ENCODE assay signal across 12 cellular contexts in the genomic region with DNA sequence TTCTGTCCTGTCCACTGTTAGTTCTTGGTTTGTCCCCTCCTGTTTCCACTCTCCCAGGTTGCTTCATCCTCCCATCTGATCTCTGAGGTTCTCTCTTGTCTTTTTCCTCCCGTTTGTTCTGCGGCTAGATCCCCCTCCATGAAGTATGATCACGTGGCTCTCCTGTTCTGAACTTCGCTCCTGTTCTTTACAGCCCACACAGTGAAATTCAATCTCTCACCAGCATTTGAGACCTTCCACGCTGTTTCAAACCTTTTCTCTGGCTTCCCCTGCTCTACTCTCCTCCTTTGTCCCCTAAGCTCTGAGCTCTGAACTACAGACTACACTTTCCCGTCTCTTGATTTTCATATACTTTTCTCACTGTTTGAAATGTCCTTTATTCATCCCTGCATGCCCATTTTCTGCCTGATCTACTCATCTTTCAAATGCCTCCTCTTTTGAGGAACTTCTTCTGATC.
DNase-seq lines count a peak whose midpoint lies in the region; ATAC-seq, FAIRE-seq and TF ChIP-seq lines count a peak whose summit lies in the region.
"Had no signal": no experiment of that assay in that cellular context is flagged by ENCODE, and none has a peak within 500 bp of the region (broad histone marks: within the 10 kb centered on the region; RNA-seq: fewer than 3 reads in every experiment).

No MANE protein-coding gene starts in this region.

- no peaks in the 10 kb centered on the region for H3K36me3 ChIP-seq in ACC112 (ENCODE audit: insufficient read depth, low read length)
- H3K36me3 ChIP-seq in Loucy (ENCODE audit: insufficient read depth, low read length) = no peaks in the 10 kb centered on the region
- no peaks in the 10 kb centered on the region for H3K36me3 ChIP-seq in bronchial epithelial cell (ENCODE audit: control insufficient read depth, insufficient read depth, low read length)
- no peaks in the 10 kb centered on the region for H3K36me3 ChIP-seq in thyroid gland

- H3K27ac Mint-ChIP-seq in mesothelial cell of epicardium = peak overlapping the region; percentile 65
- H3K27ac Mint-ChIP-seq: naive B cell; T-helper 1 cell treated with Interleukin-12 subunit alpha and Interleukin-12 subunit beta and Interleukin-4 antibody, amounts not matched to agents 30 μg/mL and 1 μg/mL, for 36 hours had no signal

- no peak for TF ChIP-seq CTCF in Loucy (conservative IDR thresholded peaks at IDR 0.05; ENCODE audit: low read length)
- TF ChIP-seq CTCF in bronchial epithelial cell (IDR thresholded peaks at IDR 0.05; ENCODE audit: insufficient read depth, low read length, severe bottlenecking) = no peak
- TF ChIP-seq CTCF in mesothelial cell of epicardium (IDR thresholded peaks at IDR 0.05; ENCODE audit: unreplicated experiment) = no peak
- no peak for TF ChIP-seq CTCF in thyroid gland (IDR thresholded peaks at IDR 0.05)

- peaks cover 36% of the 10 kb centered on the region for H3K4me1 Mint-ChIP-seq in mesothelial cell of epicardium
- H3K4me1 Mint-ChIP-seq: naive B cell had no signal

- no peak overlapping the region for H3K9ac ChIP-seq in Loucy (ENCODE audit: low read depth, low read length, poor library complexity, severe bottlenecking)

- no peak for ATAC-seq in Right ventricle myocardium superior (ENCODE audit: poor library complexity)

- no peaks in the 10 kb centered on the region for H3K36me3 Mint-ChIP-seq in mesothelial cell of epicardium
- H3K36me3 Mint-ChIP-seq: naive B cell had no signal

- H3K27me3 ChIP-seq in ACC112 (ENCODE audit: insufficient read depth, low read length) (no peaks in the 10 kb centered on the region), Loucy (ENCODE audit: insufficient read depth, low read length, poor library complexity, severe bottlenecking) (no peaks in the 10 kb centered on the region), bronchial epithelial cell (ENCODE audit: control insufficient read depth, insufficient read depth, low read length) (no peaks in the 10 kb centered on the region), thyroid gland (no peaks in the 10 kb centered on the region)

- no peak for TF ChIP-seq POLR2A in thyroid gland (IDR thresholded peaks at IDR 0.05)

- H3K79me2 ChIP-seq in ACC112 (ENCODE audit: control insufficient read depth, insufficient read depth, low read length, unreplicated experiment) = no peaks in the 10 kb centered on the region
- H3K79me2 ChIP-seq in Loucy (ENCODE audit: insufficient read depth, low read length) = no peaks in the 10 kb centered on the region

- WGBS in thyroid gland, 2 donors = 41 to 49% methylated on average over 6 of the region's 6 CpGs

- H2AFZ ChIP-seq in ACC112 (ENCODE audit: low read length, unreplicated experiment) (peak overlapping the region; percentile 59), Loucy (ENCODE audit: low read length) (0 out of 2 replicates have a peak overlapping the region, but pooled peaks have one; percentile 53)

- H3F3A ChIP-seq in Loucy (ENCODE audit: low read depth) = no peaks in the 10 kb centered on the region

- H3K4me1 ChIP-seq in ACC112 (ENCODE audit: control insufficient read depth, insufficient read depth, low read length, unreplicated experiment) (peaks cover 35% of the 10 kb centered on the region), Loucy (ENCODE audit: insufficient read depth, low read length, poor library complexity, severe bottlenecking) (no peaks in the 10 kb centered on the region), thyroid gland (no peaks in the 10 kb centered on the region)

- H3K4me3 ChIP-seq in ACC112 (ENCODE audit: low read depth, low read length) (no peak overlapping the region), Loucy (ENCODE audit: low read length, poor library complexity, severe bottlenecking) (no peak overlapping the region), bronchial epithelial cell (ENCODE audit: low read depth, low read length) (no peak overlapping the region), thyroid gland (replicated peaks in 1 of 3) (no peak overlapping the region)

- H3K27ac ChIP-seq in ACC112 (ENCODE audit: low read depth, low read length) (no peak overlapping the region), thyroid gland (no peak overlapping the region)

- intact Hi-C loops in Right ventricle myocardium superior (cut with DNase I) = no loop called here
- intact Hi-C loops in thyroid gland (cut with DNase I) = no loop called here

- no peaks in the 10 kb centered on the region for H3K9me3 ChIP-seq in Loucy (ENCODE audit: insufficient read depth, low read depth, low read length)
- no peaks in the 10 kb centered on the region for H3K9me3 ChIP-seq in thyroid gland

- no peaks in the 10 kb centered on the region for H4K20me1 ChIP-seq in Loucy (ENCODE audit: insufficient read depth, low read length, poor library complexity, severe bottlenecking)

- no peaks in the 10 kb centered on the region for H3K9me3 Mint-ChIP-seq in mesothelial cell of epicardium
- H3K9me3 Mint-ChIP-seq: naive B cell; T-helper 1 cell treated with Interleukin-12 subunit alpha and Interleukin-12 subunit beta and Interleukin-4 antibody, amounts not matched to agents 30 μg/mL and 1 μg/mL, for 36 hours had no signal

- FAIRE-seq in bronchial epithelial cell (lab: Jason Lieb, UNC) = no peak

- no peaks in the 10 kb centered on the region for H3K27me3 Mint-ChIP-seq in mesothelial cell of epicardium (ENCODE audit: low read depth)

- H3K4me3 Mint-ChIP-seq in mesothelial cell of epicardium = peak overlapping the region; percentile 3
- H3K4me3 Mint-ChIP-seq: naive B cell; T-helper 1 cell treated with Interleukin-12 subunit alpha and Interleukin-12 subunit beta and Interleukin-4 antibody, amounts not matched to agents 30 μg/mL and 1 μg/mL, for 36 hours had no signal

- H3K4me2 ChIP-seq in Loucy (ENCODE audit: low read depth, low read length, poor library complexity, severe bottlenecking) = no peak overlapping the region

- DNase-seq in bronchial epithelial cell (ENCODE audit: low read depth) = peak; percentile 12
- no peak for DNase-seq in mesothelial cell of epicardium (ENCODE audit: low spot score in 2 of 2, unreplicated experiment in 2 of 2)
- DNase-seq in activated CD4-positive, alpha-beta T cell treated with anti-CD3 and anti-CD28 coated beads for 48 hours = no peak
- no peak for DNase-seq in Right ventricle myocardium superior
- DNase-seq in NCI-H1105 treated with DMSO at 0.1 percent for 48 hours (lab: John Stamatoyannopoulos, UW) = no peak
- no peak for DNase-seq in thyroid gland
- DNase-seq: activated CD8-positive, alpha-beta memory T cell treated with anti-CD3 and anti-CD28 coated beads, Interleukin-2, amount 50 U/mL, for 4 hours; cerebellar nuclear complex; naive B cell had no signal

- H3K9me2 ChIP-seq in Loucy (replicated peaks; ENCODE audit: low read depth, low read length) = no peaks in the 10 kb centered on the region
